Comparison of ENCODE assay signal across 8 cellular contexts in the genomic region with DNA sequence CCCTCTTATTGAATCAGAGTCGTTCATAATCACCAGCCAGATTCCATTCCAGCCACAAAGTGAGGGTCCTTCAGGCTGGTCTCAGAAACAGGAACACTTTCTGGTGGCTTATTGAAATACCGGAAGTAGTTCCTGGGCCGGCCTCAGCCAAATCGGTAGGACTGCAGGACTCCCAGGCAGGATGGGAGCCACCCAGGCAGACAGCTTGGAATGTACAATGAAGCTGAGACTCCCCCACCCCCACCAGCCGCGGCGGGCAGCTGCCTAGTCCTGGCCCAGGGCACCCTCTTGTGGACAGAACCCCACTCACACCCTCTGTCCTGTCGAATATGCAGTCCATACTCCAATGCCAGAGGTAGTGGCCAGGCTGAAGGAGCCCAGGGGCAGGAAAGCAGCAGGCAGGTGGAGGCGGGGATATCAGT. TPM values are rescaled to one million over a fixed set of nuclear protein-coding genes. Genes with fewer than 3 reads are reported as not detected.
DNase-seq lines count a peak whose midpoint lies in the region; ATAC-seq and TF ChIP-seq lines count a peak whose summit lies in the region.

No MANE protein-coding gene starts in this region.

- POLR2A ChIA-PET in activated CD4-positive, alpha-beta T cell treated with anti-CD3 and anti-CD28 coated beads, Interleukin-2, amount 10 ng/mL, durations not matched to agents 7 days and 5 days (lab: Charles Lee): no interaction called here

- H3K36me3 ChIP-seq in GM06990 (ENCODE audit: control insufficient read depth, insufficient read depth, low read length) (peaks cover 20% of the 10 kb centered on the region), right lobe of liver (peaks cover 0 to 7% (median 2%) of the 10 kb centered on the region in 4 donors)

- no peak overlapping the region for H3K4me3 Mint-ChIP-seq in activated CD4-positive, alpha-beta T cell treated with anti-CD3 and anti-CD28 coated beads, Interleukin-2, amount 10 ng/mL, durations not matched to agents 7 days and 5 days

- intact Hi-C loops in right lobe of liver (cut with DNase I): loop anchor here (5.0 to 10.0 kb wide), 2 partner anchors 217 to 315 kb away; no protein-coding TSS in a partner anchor

- peak; percentile 70 for DNase-seq in GM06990 (ENCODE audit: extremely low read depth, insufficient read length)
- DNase-seq in NCI-H69 (lab: John Stamatoyannopoulos, UW): peak; percentile 95
- DNase-seq in activated CD4-positive, alpha-beta T cell treated with anti-CD3 and anti-CD28 coated beads, Interleukin-2, amount 10 ng/mL, durations not matched to agents 7 days and 5 days: peak; percentile 64
- DNase-seq in dedifferentiated amniotic fluid mesenchymal stem cell (ENCODE audit: extremely low spot score): peak; percentile 85
- peak; percentile 87 to 90 (median 88) for DNase-seq in right lobe of liver
- DNase-seq in stimulated activated CD4-positive, alpha-beta T cell treated with anti-CD3 and anti-CD28 coated beads, TNF-alpha, amount 100 ng/mL, for 1 hour (ENCODE audit: low read depth in 3 of 3, low spot score in 1 of 3): peak in 2 of 3 donors; percentile 42 to 53

- H3K4me1 Mint-ChIP-seq in activated CD4-positive, alpha-beta T cell treated with anti-CD3 and anti-CD28 coated beads, Interleukin-2, amount 10 ng/mL, durations not matched to agents 7 days and 5 days: peaks cover 12% of the 10 kb centered on the region

- H3K36me3 Mint-ChIP-seq in activated CD4-positive, alpha-beta T cell treated with anti-CD3 and anti-CD28 coated beads, Interleukin-2, amount 10 ng/mL, durations not matched to agents 7 days and 5 days (ENCODE audit: low read depth): no peaks in the 10 kb centered on the region

- H3K27ac Mint-ChIP-seq in activated CD4-positive, alpha-beta T cell treated with anti-CD3 and anti-CD28 coated beads, Interleukin-2, amount 10 ng/mL, durations not matched to agents 7 days and 5 days: no peak overlapping the region

- 4% methylated on average over 6 of the region's 9 CpGs for WGBS in right lobe of liver (ENCODE audit: insufficient coverage, low coverage, low lambda C conversion rate, missing lambda C conversion rate)

- no peaks in the 10 kb centered on the region for H3K27me3 ChIP-seq in GM06990 (replicated peaks; ENCODE audit: control insufficient read depth, insufficient read depth, low read length)
- no peaks in the 10 kb centered on the region for H3K27me3 ChIP-seq in right lobe of liver

- H3K4me1 ChIP-seq in right lobe of liver: peaks cover 0 to 6% (median 0%) of the 10 kb centered on the region in 4 donors

- ATAC-seq in HG03378 (IDR thresholded peaks at IDR 0.05; ENCODE audit: unreplicated experiment) (peak; percentile 46), right lobe of liver (peak; percentile 93 to 95 (median 94)), GM18870 (IDR thresholded peaks at IDR 0.05; ENCODE audit: unreplicated experiment) (no peak)

- H3K9me3 Mint-ChIP-seq in activated CD4-positive, alpha-beta T cell treated with anti-CD3 and anti-CD28 coated beads, Interleukin-2, amount 10 ng/mL, durations not matched to agents 7 days and 5 days: no peaks in the 10 kb centered on the region

- no peaks in the 10 kb centered on the region for H3K27me3 Mint-ChIP-seq in activated CD4-positive, alpha-beta T cell treated with anti-CD3 and anti-CD28 coated beads, Interleukin-2, amount 10 ng/mL, durations not matched to agents 7 days and 5 days

- peak; percentile 88 for TF ChIP-seq CTCF in GM06990 (IDR thresholded peaks at IDR 0.05; ENCODE audit: insufficient read depth, low read length, poor library complexity, severe bottlenecking)
- peak; percentile 80 to 87 (median 81) for TF ChIP-seq CTCF in right lobe of liver (IDR thresholded peaks at IDR 0.05)

- no peak for TF ChIP-seq POLR2A in right lobe of liver (IDR thresholded peaks at IDR 0.05)

- H3K4me3 ChIP-seq in GM06990 (replicated peaks; ENCODE audit: low read depth, low read length) (no peak overlapping the region), right lobe of liver (no peak overlapping the region)

- CTCF ChIA-PET in activated CD4-positive, alpha-beta T cell treated with anti-CD3 and anti-CD28 coated beads, Interleukin-2, amount 10 ng/mL, durations not matched to agents 7 days and 5 days (lab: Charles Lee): interaction anchor here (0.6 to 1.2 kb wide), 2 partner anchors 18 to 127 kb away, joined by 5 to 6 read pairs; no protein-coding TSS in a partner anchor

- H3K9me3 ChIP-seq in right lobe of liver: no peaks in the 10 kb centered on the region

- no peak overlapping the region for H3K27ac ChIP-seq in right lobe of liver

RNA-seq across cellular contexts. Expression of a gene that starts 43.8 kb away (rescaled TPM):
- not detected for total RNA-seq in activated CD4-positive, alpha-beta T cell treated with anti-CD3 and anti-CD28 coated beads, Interleukin-2, amount 10 ng/mL, durations not matched to agents 7 days and 5 days
- 1 to 10 TPM in 2 of 6 experiments, under 1 TPM in 1, not detected in 3; 0.29 to 2.4 (median 1.1) TPM for total RNA-seq in right lobe of liver

RNA-seq across cellular contexts. Expression of a gene that starts 53.3 kb away (rescaled TPM):
- 10 to 100 TPM in 1 of 2 experiments, 1 to 10 TPM in 1; 9.7 to 12.5 TPM for total RNA-seq in activated CD4-positive, alpha-beta T cell treated with anti-CD3 and anti-CD28 coated beads, Interleukin-2, amount 10 ng/mL, durations not matched to agents 7 days and 5 days
- 1 to 10 TPM; 4.5 to 9.2 (median 6.6) TPM for total RNA-seq in right lobe of liver
